In the genomic region with DNA sequence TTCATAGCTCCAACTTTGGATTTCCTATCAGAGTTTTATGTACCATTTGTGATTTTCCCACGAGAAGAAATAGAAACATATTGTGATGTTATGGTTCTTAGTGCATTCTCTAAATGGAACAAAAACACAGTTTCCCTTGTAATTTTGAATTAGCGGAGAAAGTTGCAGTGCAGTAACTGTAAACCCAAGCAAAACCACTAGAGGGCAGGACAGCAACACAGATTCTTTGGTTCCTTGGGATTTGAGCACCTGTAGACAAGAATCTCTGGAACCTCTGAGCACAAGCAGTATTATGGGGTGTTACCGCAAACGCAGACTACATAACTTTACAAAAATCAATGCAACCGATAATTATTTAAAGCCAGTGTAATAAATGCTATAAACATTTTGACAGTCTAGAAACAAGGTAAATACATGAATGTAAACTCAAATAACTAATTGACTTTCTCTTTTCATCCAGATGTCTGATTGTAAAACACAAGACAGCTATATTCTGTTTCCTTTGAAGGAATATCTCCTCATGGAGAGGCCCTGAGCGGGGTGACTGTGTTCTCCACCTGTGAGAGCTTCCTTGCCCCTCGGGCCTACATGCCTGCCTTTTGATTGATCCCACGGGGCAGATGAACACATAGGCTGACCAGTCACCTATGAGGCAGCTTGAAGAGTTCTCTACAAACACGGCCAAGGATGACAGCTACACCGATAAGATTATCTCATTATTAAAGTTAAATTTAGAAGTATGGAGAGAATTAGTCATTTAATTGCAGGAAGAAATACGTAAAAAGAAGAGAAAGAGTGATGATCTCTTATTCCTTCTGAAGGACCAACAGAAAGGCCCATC, we compare ENCODE assay signal across 8 cellular contexts.
DNase-seq lines count a peak whose midpoint lies in the region; ATAC-seq, FAIRE-seq and TF ChIP-seq lines count a peak whose summit lies in the region.

No MANE protein-coding gene starts in this region.

- H2AFZ ChIP-seq in astrocyte (ENCODE audit: low read depth, low read length) = no peak overlapping the region

- intact Hi-C loops in right lobe of liver (cut with DNase I) = no loop called here

- FAIRE-seq in astrocyte (lab: Jason Lieb, UNC) = peak; percentile 29

- H3K79me2 ChIP-seq in astrocyte (ENCODE audit: insufficient read depth, low read length) = no peaks in the 10 kb centered on the region

- ATAC-seq in GM18511 (IDR thresholded peaks at IDR 0.05; ENCODE audit: unreplicated experiment) = peak; percentile 60
- peak; percentile 71 to 79 (median 76) for ATAC-seq in right lobe of liver
- ATAC-seq in HG03097 (IDR thresholded peaks at IDR 0.05; ENCODE audit: low FRiP score, unreplicated experiment) = no peak

- no peak overlapping the region for H3K9ac ChIP-seq in astrocyte (ENCODE audit: low read length)

- H3K36me3 ChIP-seq in astrocyte (ENCODE audit: insufficient read depth, low read length) (no peaks in the 10 kb centered on the region), right lobe of liver (no peaks in the 10 kb centered on the region)

- no peak overlapping the region for H3K4me3 Mint-ChIP-seq in astrocyte (ENCODE audit: unreplicated experiment)

- TF ChIP-seq CTCF in astrocyte (IDR thresholded peaks at IDR 0.05; ENCODE audit: insufficient read depth, low read depth, low read length) (peak; percentile 93), right lobe of liver (IDR thresholded peaks at IDR 0.05) (peak; percentile 54 to 76 (median 72))

- H3K36me3 Mint-ChIP-seq in astrocyte (ENCODE audit: low read depth, unreplicated experiment) = no peaks in the 10 kb centered on the region

- H3K4me1 ChIP-seq in astrocyte (ENCODE audit: insufficient read depth, low read length) (no peaks in the 10 kb centered on the region), right lobe of liver (no peaks in the 10 kb centered on the region)

- DNase-seq in COLO829 (ENCODE audit: low spot score) = peak; percentile 58
- peak; percentile 58 for DNase-seq in NAMALWA (ENCODE audit: low spot score)
- DNase-seq in astrocyte (ENCODE audit: low read depth) = peak; percentile 10
- no peak for DNase-seq in right lobe of liver
- DNase-seq in putamen (ENCODE audit: low spot score) = no peak
- DNase-seq in stimulated activated naive CD4-positive, alpha-beta T cell (lab: John Stamatoyannopoulos, UW) = no peak

- no peak overlapping the region for H3K27ac Mint-ChIP-seq in astrocyte (ENCODE audit: unreplicated experiment)

- H3K4me3 ChIP-seq in astrocyte (ENCODE audit: insufficient read depth, low read depth, low read length) (no peak overlapping the region), right lobe of liver (no peak overlapping the region)

- 47% methylated on average over 11 of the region's 11 CpGs for WGBS in right lobe of liver (ENCODE audit: insufficient coverage, low coverage, low lambda C conversion rate, missing lambda C conversion rate)

- H3K27me3 Mint-ChIP-seq in astrocyte (ENCODE audit: low read depth, unreplicated experiment) = peaks cover 16% of the 10 kb centered on the region

- H3K9me3 ChIP-seq in astrocyte (ENCODE audit: insufficient read depth, low read depth, low read length) (no peaks in the 10 kb centered on the region), right lobe of liver (no peaks in the 10 kb centered on the region)

- H3K27ac ChIP-seq in astrocyte (ENCODE audit: low read depth, low read length) (no peak overlapping the region), right lobe of liver (no peak overlapping the region)

- H4K20me1 ChIP-seq in astrocyte (ENCODE audit: insufficient read depth, low read length) = no peaks in the 10 kb centered on the region

- H3K9me3 Mint-ChIP-seq in astrocyte (ENCODE audit: unreplicated experiment) = no peaks in the 10 kb centered on the region

- H3K27me3 ChIP-seq in astrocyte (ENCODE audit: insufficient read depth, low read length) (peaks cover 2% of the 10 kb centered on the region), right lobe of liver (no peaks in the 10 kb centered on the region)

- no peak overlapping the region for H3K4me2 ChIP-seq in astrocyte (ENCODE audit: low read length)

- no peaks in the 10 kb centered on the region for H3K4me1 Mint-ChIP-seq in astrocyte (ENCODE audit: low read depth, unreplicated experiment)

- TF ChIP-seq POLR2A in right lobe of liver (IDR thresholded peaks at IDR 0.05) = no peak

Comparison
In these comparisons a context has a peak if more than half of its experiments do, and no peak if none do; other contexts are left out.
1. DNase-seq: peak in COLO829 (single experiment), NAMALWA (single experiment) and astrocyte (single experiment); none in right lobe of liver (0 of 3), putamen (single experiment) and stimulated activated naive CD4-positive, alpha-beta T cell (0 of 6).